In the genomic region with DNA sequence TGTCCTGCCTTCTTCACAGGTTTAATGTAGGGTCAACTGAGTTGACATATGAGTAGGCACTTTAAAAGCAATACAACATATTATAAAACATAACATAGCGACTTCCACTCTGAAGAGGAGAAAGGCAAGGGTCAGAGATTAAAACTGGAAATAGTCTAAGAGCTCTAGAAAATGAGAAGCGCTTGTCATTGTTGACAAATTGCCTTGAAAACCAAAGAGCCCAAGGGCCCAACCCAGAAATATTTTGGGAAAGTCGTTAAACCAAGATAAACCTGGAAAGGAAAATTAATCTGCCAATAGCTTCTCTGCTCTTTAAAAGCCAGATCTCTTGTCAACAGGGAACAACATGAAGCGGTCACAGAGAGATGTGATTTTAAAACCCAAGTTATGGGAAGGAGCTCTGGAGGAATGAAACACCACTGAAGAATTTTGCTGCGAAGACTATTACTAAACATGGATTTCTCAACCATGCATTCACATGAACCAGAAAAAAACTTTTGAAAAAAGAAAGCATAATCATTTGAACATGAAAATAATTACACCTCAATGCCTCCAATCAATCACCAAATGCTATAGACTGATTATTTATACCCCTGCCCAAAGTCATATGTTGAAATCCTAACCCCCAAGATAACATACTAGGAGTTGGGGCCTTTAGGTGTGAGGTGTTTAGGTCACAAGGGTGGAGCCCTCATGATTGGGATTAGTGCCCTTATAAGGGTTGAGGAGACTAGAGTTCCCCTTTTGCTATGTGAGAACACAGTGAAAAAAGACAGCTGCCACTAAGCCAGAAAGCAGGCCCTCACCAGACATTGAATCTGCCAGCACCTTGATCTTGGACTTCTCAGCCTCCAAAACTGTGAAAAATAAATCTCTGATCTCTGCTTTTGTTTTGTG, we compare ENCODE assay signal across 1 cellular context.
TF ChIP-seq lines count a peak whose summit lies in the region.

No MANE protein-coding gene starts in this region.

TF ChIP-seq in GM12891, 5 proteins besides CTCF, POLR2A, EP300 and RAD21 (continued from another document):
- TF ChIP-seq POU2F2 (IDR thresholded peaks at IDR 0.05; ENCODE audit: low read depth, low read length) (no peak), TAF1 (IDR thresholded peaks at IDR 0.05; ENCODE audit: low read depth, low read length) (no peak)
TF ChIP-seq in GM12891: peak in this region for 1.
